14 cellular contexts compared by ENCODE assay signal in the genomic region with DNA sequence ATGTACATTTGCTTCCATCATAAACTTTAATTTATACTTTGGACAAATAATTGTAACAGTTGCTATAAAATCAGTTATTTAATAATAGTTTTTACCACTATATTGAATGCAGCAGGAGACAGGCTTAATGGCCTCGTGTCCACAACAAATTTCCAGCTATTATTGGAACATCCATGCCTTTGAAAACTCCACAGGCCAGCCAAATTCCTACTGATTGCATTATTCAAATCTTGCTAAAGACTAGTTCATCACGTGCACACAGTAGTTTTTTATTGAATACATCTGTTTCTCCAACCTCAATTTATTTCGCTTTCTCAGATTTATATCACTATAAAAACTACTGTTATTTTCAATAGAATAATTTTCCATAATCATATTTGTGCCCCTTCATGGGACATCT. TPM values are rescaled to one million over a fixed set of nuclear protein-coding genes. Genes with fewer than 3 reads are reported as not detected.
DNase-seq lines count a peak whose midpoint lies in the region; ATAC-seq and TF ChIP-seq lines count a peak whose summit lies in the region.
"Had no signal": no experiment of that assay in that cellular context is flagged by ENCODE, and none has a peak within 500 bp of the region (broad histone marks: within the 10 kb centered on the region; RNA-seq: fewer than 3 reads in every experiment).

No MANE protein-coding gene starts in this region.

- H3K4me3 Mint-ChIP-seq in activated T-cell treated with anti-CD3 and anti-CD28 coated beads, Interleukin-2, amount 50 U/mL, for 72 hours: no peak overlapping the region
- H3K4me3 Mint-ChIP-seq: CD14-positive monocyte; CD4-positive, alpha-beta memory T cell; GM23338 had no signal

- no peak overlapping the region for H3K4me3 ChIP-seq in SK-N-MC
- no peak overlapping the region for H3K4me3 ChIP-seq in gastrocnemius medialis
- H3K4me3 ChIP-seq: BLaER1, GM23338 had no signal

- peak overlapping the region; percentile 58; the same call in 1 of the 2 replicates for H3K27ac ChIP-seq in SK-N-MC
- H3K27ac ChIP-seq in gastrocnemius medialis: no peak overlapping the region
- H3K27ac ChIP-seq: BLaER1 had no signal

- H3K9me3 Mint-ChIP-seq in activated T-cell treated with anti-CD3 and anti-CD28 coated beads, Interleukin-2, amount 50 U/mL, for 72 hours: peaks cover 0 to 3% of the 10 kb centered on the region in 2 donors
- H3K9me3 Mint-ChIP-seq: GM23338 had no signal

- in situ Hi-C loops in gastrocnemius medialis (cut with MboI; ENCODE audit: low sequenced_read_pairs in 4 of 4): loop anchor here in 1 of 4 donors (25.0 kb wide), 1 partner anchor 111 kb away; no protein-coding TSS in a partner anchor

- H3K4me1 Mint-ChIP-seq in activated T-cell treated with anti-CD3 and anti-CD28 coated beads, Interleukin-2, amount 50 U/mL, for 72 hours (ENCODE audit: low read depth): no peaks in the 10 kb centered on the region
- H3K4me1 Mint-ChIP-seq: CD14-positive monocyte; CD4-positive, alpha-beta memory T cell had no signal

- no peaks in the 10 kb centered on the region for H3K27me3 ChIP-seq in gastrocnemius medialis
- H3K27me3 ChIP-seq: BLaER1 had no signal

- intact Hi-C loops in gastrocnemius medialis (cut with DNase I; ENCODE audit: low total_unique reads): loop anchor here (5.0 kb wide), 1 partner anchor 49 kb away; no protein-coding TSS in a partner anchor

- H3K9me3 ChIP-seq in SK-N-MC (ENCODE audit: low read depth, low read length): no peaks in the 10 kb centered on the region
- no peaks in the 10 kb centered on the region for H3K9me3 ChIP-seq in gastrocnemius medialis

- no peak overlapping the region for H3K27ac Mint-ChIP-seq in activated T-cell treated with anti-CD3 and anti-CD28 coated beads, Interleukin-2, amount 50 U/mL, for 72 hours
- H3K27ac Mint-ChIP-seq: CD14-positive monocyte; CD4-positive, alpha-beta memory T cell; GM23338 had no signal

- ATAC-seq in GM19035 (IDR thresholded peaks at IDR 0.05; ENCODE audit: unreplicated experiment) (no peak), gastrocnemius medialis (no peak)
- ATAC-seq in activated T-cell treated with anti-CD3 and anti-CD28 coated beads, Interleukin-2, amount 50 U/mL, for 72 hours (replicated peaks in 1 of 2): no peak
- ATAC-seq: GM23338 had no signal

- no peaks in the 10 kb centered on the region for H3K4me1 ChIP-seq in gastrocnemius medialis

- H3K9ac ChIP-seq in SK-N-MC (ENCODE audit: insufficient read length): no peak overlapping the region
- H3K9ac ChIP-seq: BLaER1 had no signal

- TF ChIP-seq POLR2A in gastrocnemius medialis (IDR thresholded peaks at IDR 0.05): no peak

- H3K36me3 ChIP-seq in SK-N-MC (ENCODE audit: insufficient read depth, low read length) (no peaks in the 10 kb centered on the region), gastrocnemius medialis (no peaks in the 10 kb centered on the region)
- H3K36me3 ChIP-seq: BLaER1 had no signal

- DNase-seq in AG20443 (ENCODE audit: low spot score): peak; percentile 34
- DNase-seq in SK-N-MC (ENCODE audit: low read depth, low spot score): peak; percentile 1
- peak; percentile 69 for DNase-seq in fibroblast of gingiva (ENCODE audit: low read depth)
- DNase-seq in activated T-cell treated with anti-CD3 and anti-CD28 coated beads, Interleukin-2, amount 50 U/mL, for 72 hours: no peak
- no peak for DNase-seq in gastrocnemius medialis
- DNase-seq: CD4-positive, alpha-beta memory T cell; DMS153; DMS79; GF-D8; HCEC 1CT had no signal

- TF ChIP-seq CTCF in gastrocnemius medialis (IDR thresholded peaks at IDR 0.05 in 4 of 5, conservative IDR thresholded peaks at IDR 0.05 in 1 of 5): no peak

- no peaks in the 10 kb centered on the region for H3K36me3 Mint-ChIP-seq in activated T-cell treated with anti-CD3 and anti-CD28 coated beads, Interleukin-2, amount 50 U/mL, for 72 hours (ENCODE audit: insufficient read depth in 2 of 2)
- H3K36me3 Mint-ChIP-seq: CD14-positive monocyte; CD4-positive, alpha-beta memory T cell had no signal

- no peaks in the 10 kb centered on the region for H3K27me3 Mint-ChIP-seq in activated T-cell treated with anti-CD3 and anti-CD28 coated beads, Interleukin-2, amount 50 U/mL, for 72 hours (ENCODE audit: low read depth)
- H3K27me3 Mint-ChIP-seq: CD4-positive, alpha-beta memory T cell had no signal

RNA-seq across cellular contexts. Expression of gene PTPRM, which starts 18.4 kb away (rescaled TPM):
- 10 to 100 TPM in 1 of 2 donors, 1 to 10 TPM in 1; 6.3 to 21.3 TPM for total RNA-seq in activated T-cell treated with anti-CD3 and anti-CD28 coated beads, Interleukin-2, amount 50 U/mL, for 72 hours
- 10 to 100 TPM; 52.6 to 79.3 (median 63.8) TPM for total RNA-seq in gastrocnemius medialis

Comparison
In these comparisons a context has a peak if more than half of its experiments do, and no peak if none do; other contexts are left out.
1. DNase-seq: peak in AG20443 (single experiment), SK-N-MC (single experiment) and fibroblast of gingiva (single experiment); none in activated T-cell treated with anti-CD3 and anti-CD28 coated beads, Interleukin-2, amount 50 U/mL, for 72 hours (0 of 2) and gastrocnemius medialis (0 of 2).